Comparison of ENCODE assay signal across 8 cellular contexts in genomic region chr12:122750781-122751515, GRCh38. TPM values are rescaled to one million over a fixed set of nuclear protein-coding genes. Genes with fewer than 3 reads are reported as not detected.
DNase-seq lines count a peak whose midpoint lies in the region; ATAC-seq and TF ChIP-seq lines count a peak whose summit lies in the region.
"Not testable (repeated sequence)": the region's sequence is repeated elsewhere in the genome, so short reads cannot be mapped to it uniquely, and the experiment has no call there.
"Had no signal": no experiment of that assay in that cellular context is flagged by ENCODE, and none has a peak within 500 bp of the region (broad histone marks: within the 10 kb centered on the region; RNA-seq: fewer than 3 reads in every experiment).

No MANE protein-coding gene starts in this region.

- peak overlapping the region; percentile 33 for H3K18ac ChIP-seq in H9 (ENCODE audit: insufficient read length, low read depth, low read length)

- H3K27me3 Mint-ChIP-seq in H9 (ENCODE audit: low read depth); T-helper 17 cell; activated naive CD4-positive, alpha-beta T cell treated with anti-CD3 and anti-CD28 coated beads, Interleukin-2, amount 10 ng/mL, durations not matched to agents 7 days and 5 days; natural killer cell treated with Interleukin-12 subunit alpha and Interleukin-12 subunit beta and Interleukin-15 and Interleukin-18, amount 100 ng/mL, for 72 hours: not testable (repeated sequence)

- H4K8ac ChIP-seq in H9 (replicated peaks; ENCODE audit: insufficient read length, low read depth, low read length), result not testable (repeated sequence)

- not testable (repeated sequence) for H3K4ac ChIP-seq in H9 (ENCODE audit: low read depth, low read length)

- DNase-seq in H9; T-helper 17 cell; activated naive CD4-positive, alpha-beta T cell treated with anti-CD3 and anti-CD28 coated beads, Interleukin-2, amount 10 ng/mL, durations not matched to agents 7 days and 5 days; foreskin keratinocyte; natural killer cell treated with Interleukin-12 subunit alpha and Interleukin-12 subunit beta and Interleukin-15 and Interleukin-18, amount 100 ng/mL, for 72 hours (ENCODE audit: low spot score): not testable (repeated sequence)

- H3K9me3 ChIP-seq in H9 (ENCODE audit: control insufficient read depth, low read depth, low read length); T-helper 17 cell (ENCODE audit: control insufficient read depth, low read length, poor library complexity, severe bottlenecking): not testable (repeated sequence)

- H3K4me1 ChIP-seq in H9 (ENCODE audit: insufficient read depth, low read length), result not testable (repeated sequence)
- H3K4me1 ChIP-seq in foreskin keratinocyte, result peaks cover 19% of the 10 kb centered on the region

- H3K14ac ChIP-seq in H9 (ENCODE audit: insufficient read depth, low read length), result peak overlapping the region; percentile 71; the same call in 1 of the 2 replicates

- H3K27ac Mint-ChIP-seq in H9 (peak overlapping the region; percentile 98 to 100 (median 99)), T-helper 17 cell (peak overlapping the region; percentile 95)
- H3K27ac Mint-ChIP-seq in activated naive CD4-positive, alpha-beta T cell treated with anti-CD3 and anti-CD28 coated beads, Interleukin-2, amount 10 ng/mL, durations not matched to agents 7 days and 5 days, result peak overlapping the region; percentile 70
- peak overlapping the region; percentile 82 to 91 for H3K27ac Mint-ChIP-seq in natural killer cell treated with Interleukin-12 subunit alpha and Interleukin-12 subunit beta and Interleukin-15 and Interleukin-18, amount 100 ng/mL, for 72 hours

- not testable (repeated sequence) for H2BK5ac ChIP-seq in H9 (ENCODE audit: insufficient read length, low read length)

- H2AK5ac ChIP-seq in H9 (ENCODE audit: insufficient read length, low read length), result not testable (repeated sequence)

- H4K20me1 ChIP-seq in H9 (ENCODE audit: control insufficient read depth, insufficient read depth, insufficient read length), result not testable (repeated sequence)

- H4K91ac ChIP-seq in H9 (ENCODE audit: insufficient read length, low read depth, low read length), result not testable (repeated sequence)

- CTCF ChIA-PET in activated naive CD4-positive, alpha-beta T cell treated with anti-CD3 and anti-CD28 coated beads, Interleukin-2, amount 10 ng/mL, durations not matched to agents 7 days and 5 days (lab: Charles Lee), result not testable (repeated sequence)

- H3K4me1 Mint-ChIP-seq in H9 (peaks cover 32 to 34% of the 10 kb centered on the region in 2 experiments), T-helper 17 cell (peaks cover 30% of the 10 kb centered on the region)
- peaks cover 50% of the 10 kb centered on the region for H3K4me1 Mint-ChIP-seq in activated naive CD4-positive, alpha-beta T cell treated with anti-CD3 and anti-CD28 coated beads, Interleukin-2, amount 10 ng/mL, durations not matched to agents 7 days and 5 days
- H3K4me1 Mint-ChIP-seq in natural killer cell treated with Interleukin-12 subunit alpha and Interleukin-12 subunit beta and Interleukin-15 and Interleukin-18, amount 100 ng/mL, for 72 hours (ENCODE audit: low read depth in 2 of 2), result peaks cover 26 to 27% of the 10 kb centered on the region in 2 donors

- not testable (repeated sequence) for H2BK20ac ChIP-seq in H9 (ENCODE audit: low read depth, low read length, poor library complexity, severe bottlenecking)

- no CpG with 5 or more reads among the region's 17 CpGs for WGBS in H9 (ENCODE audit: extremely low coverage, insufficient read length, low lambda C conversion rate)

- H3K9ac ChIP-seq in H9 (ENCODE audit: extremely low read depth, insufficient read length, low read length), result peak overlapping the region; percentile 28

- not testable (repeated sequence) for H3K56ac ChIP-seq in H9 (ENCODE audit: insufficient read length, low read depth, low read length)

- peak overlapping the region; percentile 39 for H2BK120ac ChIP-seq in H9 (ENCODE audit: low read depth, low read length, poor library complexity, severe bottlenecking)

- not testable (repeated sequence) for H3T11ph ChIP-seq in H9 (ENCODE audit: low read length)

- not testable (repeated sequence) for H3K79me2 ChIP-seq in H9 (ENCODE audit: insufficient read depth, low read length)

- H3K27ac ChIP-seq in H9 (ENCODE audit: insufficient read length, low read depth, low read length), result peak overlapping the region; percentile 82
- H3K27ac ChIP-seq in foreskin keratinocyte, result peak overlapping the region; percentile 63

- ATAC-seq in T-helper 17 cell; foreskin keratinocyte; natural killer cell treated with Interleukin-12 subunit alpha and Interleukin-12 subunit beta and Interleukin-15 and Interleukin-18, amount 100 ng/mL, for 72 hours: not testable (repeated sequence)

- TF ChIP-seq CTCF in H9 (conservative IDR thresholded peaks at IDR 0.05); foreskin keratinocyte (conservative IDR thresholded peaks at IDR 0.05): not testable (repeated sequence)

- peak overlapping the region; percentile 67 for H3K4me2 ChIP-seq in H9 (ENCODE audit: insufficient read depth, insufficient read length, low read length)

- not testable (repeated sequence) for H4K5ac ChIP-seq in H9 (ENCODE audit: insufficient read length, low read depth, low read length)

- not testable (repeated sequence) for H3K79me1 ChIP-seq in H9 (ENCODE audit: insufficient read depth, low read depth, low read length, poor library complexity, severe bottlenecking)

- H3K23me2 ChIP-seq in H9 (ENCODE audit: insufficient read length, low read depth, low read length, poor library complexity, severe bottlenecking), result not testable (repeated sequence)

- not testable (repeated sequence) for H2BK12ac ChIP-seq in H9 (ENCODE audit: insufficient read length, low read depth, low read length)

- not testable (repeated sequence) for H3K27me3 ChIP-seq in H9 (ENCODE audit: insufficient read depth, low read length); foreskin keratinocyte

- H3K36me3 Mint-ChIP-seq in H9 (ENCODE audit: insufficient read depth in 1 of 3, low read depth in 3 of 3), result peaks cover 16 to 35% (median 28%) of the 10 kb centered on the region in 3 experiments; a peak in 6 of 7 replicates
- H3K36me3 Mint-ChIP-seq in T-helper 17 cell (ENCODE audit: low read depth), result not testable (repeated sequence)
- H3K36me3 Mint-ChIP-seq in activated naive CD4-positive, alpha-beta T cell treated with anti-CD3 and anti-CD28 coated beads, Interleukin-2, amount 10 ng/mL, durations not matched to agents 7 days and 5 days, result peaks cover 27% of the 10 kb centered on the region
- H3K36me3 Mint-ChIP-seq in natural killer cell treated with Interleukin-12 subunit alpha and Interleukin-12 subunit beta and Interleukin-15 and Interleukin-18, amount 100 ng/mL, for 72 hours, result peaks cover 22% of the 10 kb centered on the region

- H3K9me3 Mint-ChIP-seq in H9; activated naive CD4-positive, alpha-beta T cell treated with anti-CD3 and anti-CD28 coated beads, Interleukin-2, amount 10 ng/mL, durations not matched to agents 7 days and 5 days; natural killer cell treated with Interleukin-12 subunit alpha and Interleukin-12 subunit beta and Interleukin-15 and Interleukin-18, amount 100 ng/mL, for 72 hours: not testable (repeated sequence)

- H3K23ac ChIP-seq in H9 (ENCODE audit: insufficient read length, low read depth, low read length), result not testable (repeated sequence)

- not testable (repeated sequence) for H2BK15ac ChIP-seq in H9 (ENCODE audit: low read depth, low read length)

- H3K4me3 Mint-ChIP-seq in H9 (peak overlapping the region; percentile 90 to 97), T-helper 17 cell (peak overlapping the region; percentile 98)
- peak overlapping the region; percentile 96 for H3K4me3 Mint-ChIP-seq in activated naive CD4-positive, alpha-beta T cell treated with anti-CD3 and anti-CD28 coated beads, Interleukin-2, amount 10 ng/mL, durations not matched to agents 7 days and 5 days
- peak overlapping the region; percentile 94 for H3K4me3 Mint-ChIP-seq in natural killer cell treated with Interleukin-12 subunit alpha and Interleukin-12 subunit beta and Interleukin-15 and Interleukin-18, amount 100 ng/mL, for 72 hours

- H2AFZ ChIP-seq in H9 (ENCODE audit: low read length), result not testable (repeated sequence)

RNA-seq across cellular contexts. Expression of gene DENR, which starts 1.7 kb away (rescaled TPM):
- total RNA-seq in H9 (2021), result 104 and 109 TPM in 2 replicates
- 10 to 100 TPM; 35.5 to 37.3 TPM for total RNA-seq in T-helper 17 cell
- total RNA-seq in foreskin keratinocyte, result 57.7 and 64.4 TPM in 2 replicates
- polyA plus RNA-seq in foreskin keratinocyte, result 36.9 and 45.0 TPM in 2 replicates
- 10 to 100 TPM; 51.8 to 56.7 TPM for total RNA-seq in natural killer cell treated with Interleukin-12 subunit alpha and Interleukin-12 subunit beta and Interleukin-15 and Interleukin-18, amount 100 ng/mL, for 72 hours

RNA-seq across cellular contexts. Expression of gene HCAR1, which starts 20.3 kb away (rescaled TPM):
- total RNA-seq in H9 (2021) (0.07 TPM in 2 replicates), T-helper 17 cell (not detected), foreskin keratinocyte (0.10 TPM in 1 of 2 replicates, not detected in the other)
- polyA plus RNA-seq in foreskin keratinocyte, result 0.01 TPM in 1 of 2 replicates, not detected in the other
- total RNA-seq in natural killer cell treated with Interleukin-12 subunit alpha and Interleukin-12 subunit beta and Interleukin-15 and Interleukin-18, amount 100 ng/mL, for 72 hours, result not detected
- total RNA-seq: endothelial cell of umbilical vein, thoracic aorta had no signal

RNA-seq across cellular contexts. Expression of gene CCDC62, which starts 23.4 kb away (rescaled TPM):
- total RNA-seq in H9 (2021), result 0.22 and 0.79 TPM in 2 replicates
- total RNA-seq in T-helper 17 cell, result under 1 TPM; 0.35 to 0.63 TPM
- total RNA-seq in foreskin keratinocyte, result 0.20 and 0.25 TPM in 2 replicates
- 0.03 and 0.06 TPM in 2 replicates for polyA plus RNA-seq in foreskin keratinocyte
- under 1 TPM; 0.50 TPM for total RNA-seq in natural killer cell treated with Interleukin-12 subunit alpha and Interleukin-12 subunit beta and Interleukin-15 and Interleukin-18, amount 100 ng/mL, for 72 hours

RNA-seq across cellular contexts. Expression of gene HCAR3, which starts 34.3 kb away (rescaled TPM):
- total RNA-seq in H9 (2021) (not detected in 2 replicates), T-helper 17 cell (1 to 10 TPM in 1 of 2 donors, under 1 TPM in 1; 0.39 to 1.3 TPM), foreskin keratinocyte (0.92 and 1.2 TPM in 2 replicates)
- 0.85 and 1.2 TPM in 2 replicates for polyA plus RNA-seq in foreskin keratinocyte
- total RNA-seq in natural killer cell treated with Interleukin-12 subunit alpha and Interleukin-12 subunit beta and Interleukin-15 and Interleukin-18, amount 100 ng/mL, for 72 hours, result under 1 TPM in 1 of 2 donors, not detected in 1; 0.50 TPM
- total RNA-seq: endothelial cell of umbilical vein, gastroesophageal sphincter had no signal

RNA-seq across cellular contexts. Expression of gene HCAR2, which starts 47.8 kb away (rescaled TPM):
- total RNA-seq in H9 (2021) (not detected in 2 replicates), T-helper 17 cell (under 1 TPM in 1 of 2 donors, not detected in 1; 0.99 TPM), foreskin keratinocyte (2.2 TPM in 2 replicates)
- 2.1 and 2.3 TPM in 2 replicates for polyA plus RNA-seq in foreskin keratinocyte
- under 1 TPM in 1 of 2 donors, not detected in 1; 0.64 TPM for total RNA-seq in natural killer cell treated with Interleukin-12 subunit alpha and Interleukin-12 subunit beta and Interleukin-15 and Interleukin-18, amount 100 ng/mL, for 72 hours
- total RNA-seq: endothelial cell of umbilical vein had no signal
- polyA plus RNA-seq: endothelial cell of umbilical vein had no signal
